Comparison of ENCODE assay signal across 13 cellular contexts in the genomic region with DNA sequence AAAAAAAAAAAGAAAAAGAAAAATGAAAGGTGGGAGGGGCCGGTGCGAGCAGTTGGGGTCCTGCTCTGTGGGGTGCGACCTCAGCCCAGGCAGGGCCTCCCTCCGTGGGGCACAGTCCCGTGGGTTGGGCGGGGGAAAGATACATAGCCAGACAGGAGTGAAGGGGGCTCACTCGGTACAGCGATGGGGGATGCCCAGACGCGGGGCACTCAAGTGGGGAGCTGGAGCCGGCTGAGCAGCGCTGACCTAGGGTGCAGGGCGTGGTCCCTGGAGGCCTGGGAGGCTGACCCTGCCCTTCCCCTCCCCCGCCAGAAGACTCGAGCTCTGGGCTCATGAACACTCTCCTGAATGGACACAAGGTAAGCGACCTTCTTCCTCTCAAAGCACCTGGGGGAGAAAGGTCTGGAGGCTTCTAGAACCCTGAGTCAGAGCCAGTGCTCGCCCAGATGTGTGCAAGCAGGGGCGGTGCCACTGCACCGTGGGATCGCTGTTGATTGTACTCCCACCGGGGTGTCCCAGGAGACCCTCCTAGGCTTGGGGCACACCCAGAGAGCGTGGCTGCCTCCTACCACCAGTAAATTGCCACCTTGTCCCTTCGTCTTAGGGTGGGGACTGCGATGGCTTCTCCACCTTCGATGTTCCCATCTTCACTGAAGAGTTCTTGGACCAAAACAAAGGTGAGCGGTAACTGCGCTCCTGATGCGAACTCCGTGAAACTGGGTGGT. TPM values are rescaled to one million over a fixed set of nuclear protein-coding genes. Genes with fewer than 3 reads are reported as not detected.
DNase-seq lines count a peak whose midpoint lies in the region; ATAC-seq and TF ChIP-seq lines count a peak whose summit lies in the region.
"Had no signal": no experiment of that assay in that cellular context is flagged by ENCODE, and none has a peak within 500 bp of the region (broad histone marks: within the 10 kb centered on the region; RNA-seq: fewer than 3 reads in every experiment).

No MANE protein-coding gene starts in this region.

- peaks cover 12% of the 10 kb centered on the region for H3K4me1 Mint-ChIP-seq in endothelial cell (ENCODE audit: unreplicated experiment)

- H3K36me3 Mint-ChIP-seq in endothelial cell (ENCODE audit: low read depth, unreplicated experiment) = peaks cover 12% of the 10 kb centered on the region

- no peak overlapping the region for H2AFZ ChIP-seq in SK-N-SH (ENCODE audit: low read depth)
- H2AFZ ChIP-seq: PC-9 had no signal

- H3K4me2 ChIP-seq in SK-N-SH = no peak overlapping the region
- H3K4me2 ChIP-seq: PC-9 had no signal

- DNase-seq in SK-N-SH (peak; percentile 14), endothelial cell (ENCODE audit: low spot score) (no peak), upper lobe of left lung (no peak), 8988T (no peak)
- DNase-seq: activated T-cell treated with anti-CD3 and anti-CD28 coated beads for 4 hours, PC-9 had no signal

- POLR2A ChIA-PET in SK-N-SH (lab: Yijun Ruan, JAX) = no interaction called here

- no peaks in the 10 kb centered on the region for H3K27me3 ChIP-seq in SK-N-SH (ENCODE audit: insufficient read depth)
- no peaks in the 10 kb centered on the region for H3K27me3 ChIP-seq in muscle layer of duodenum (ENCODE audit: low read depth, low read length)
- H3K27me3 ChIP-seq in upper lobe of left lung = no peaks in the 10 kb centered on the region

- no peak overlapping the region for H3K9ac ChIP-seq in SK-N-SH

- no peaks in the 10 kb centered on the region for H3K9me2 ChIP-seq in SK-N-SH

- peaks cover 9% of the 10 kb centered on the region for H3K79me2 ChIP-seq in SK-N-SH (ENCODE audit: insufficient read depth)

- H4K20me1 ChIP-seq in SK-N-SH (ENCODE audit: insufficient read depth) = peaks cover 4% of the 10 kb centered on the region; the same call in 1 of the 2 replicates

- H3K27ac ChIP-seq in SK-N-SH (ENCODE audit: low read depth in 2 of 2, low read length in 1 of 2) = no peak overlapping the region
- no peak overlapping the region for H3K27ac ChIP-seq in muscle layer of duodenum (ENCODE audit: low read length)
- peak overlapping the region in 1 of 4 donors; percentile 15 for H3K27ac ChIP-seq in upper lobe of left lung
- H3K27ac ChIP-seq: PC-9 had no signal

- no peak for TF ChIP-seq POLR2A in upper lobe of left lung (IDR thresholded peaks at IDR 0.05)

- no peak for TF ChIP-seq RAD21 in SK-N-SH (IDR thresholded peaks at IDR 0.05; ENCODE audit: low read length)

- ATAC-seq in SK-N-SH treated with all-trans-retinoic acid at 6 μM for 48 hours = no peak
- no peak for ATAC-seq in upper lobe of left lung (ENCODE audit: low FRiP score in 2 of 2)
- no peak for ATAC-seq in HG03432 (IDR thresholded peaks at IDR 0.05; ENCODE audit: unreplicated experiment)
- no peak for ATAC-seq in GM18511 (IDR thresholded peaks at IDR 0.05; ENCODE audit: unreplicated experiment)
- ATAC-seq: naive thymus-derived CD4-positive, alpha-beta T cell had no signal

- WGBS in SK-N-SH (ENCODE audit: low lambda C conversion rate) = 95% methylated on average over 25 of the region's 29 CpGs
- 92 to 94% methylated on average over 27 to 29 of the region's 29 CpGs for WGBS in upper lobe of left lung, 2 donors

- no peaks in the 10 kb centered on the region for H3K9me3 ChIP-seq in SK-N-SH
- no peaks in the 10 kb centered on the region for H3K9me3 ChIP-seq in muscle layer of duodenum (ENCODE audit: control insufficient read depth in 1 of 2, low read length in 2 of 2)
- no peaks in the 10 kb centered on the region for H3K9me3 ChIP-seq in upper lobe of left lung

- peaks cover 31% of the 10 kb centered on the region for H3K27me3 Mint-ChIP-seq in endothelial cell (ENCODE audit: unreplicated experiment)
- H3K27me3 Mint-ChIP-seq: naive thymus-derived CD4-positive, alpha-beta T cell had no signal

- H3K4me1 ChIP-seq in SK-N-SH (ENCODE audit: control insufficient read depth in 1 of 2, insufficient read depth in 2 of 2, low read depth in 1 of 2, low read length in 1 of 2) = peaks cover 5 to 7% of the 10 kb centered on the region in 2 experiments; a peak in 2 of 4 replicates
- H3K4me1 ChIP-seq in muscle layer of duodenum (ENCODE audit: control insufficient read depth in 1 of 2, insufficient read depth in 2 of 2, low read length in 2 of 2) = peaks cover 0 to 32% of the 10 kb centered on the region in 2 donors
- peaks cover 15 to 33% (median 25%) of the 10 kb centered on the region in 4 donors for H3K4me1 ChIP-seq in upper lobe of left lung

- peaks cover 31% of the 10 kb centered on the region for H3F3A ChIP-seq in SK-N-SH (replicated peaks; ENCODE audit: insufficient read depth)

- TF ChIP-seq EP300 in SK-N-SH (IDR thresholded peaks at IDR 0.05; ENCODE audit: borderline replicate concordance in 1 of 2, low read depth in 1 of 2, low read length in 1 of 2) (no peak), upper lobe of left lung (IDR thresholded peaks at IDR 0.05) (no peak)

- no peak for TF ChIP-seq CTCF in SK-N-SH (IDR thresholded peaks at IDR 0.05)
- no peak for TF ChIP-seq CTCF in endothelial cell (IDR thresholded peaks at IDR 0.05; ENCODE audit: unreplicated experiment)
- no peak for TF ChIP-seq CTCF in upper lobe of left lung (IDR thresholded peaks at IDR 0.05)

- no peak overlapping the region for H3K4me3 ChIP-seq in SK-N-SH (ENCODE audit: low read depth in 2 of 2, low read length in 1 of 2)
- peak overlapping the region; percentile 46 to 66 for H3K4me3 ChIP-seq in muscle layer of duodenum (ENCODE audit: low read depth in 1 of 2, low read length in 2 of 2)
- H3K4me3 ChIP-seq in upper lobe of left lung = peak overlapping the region in 3 of 4 donors; percentile 7 to 40 (median 28)
- H3K4me3 ChIP-seq: PC-9 had no signal

- CTCF ChIA-PET in SK-N-SH (lab: Yijun Ruan, JAX) = interaction anchor here (0.5 to 5.8 kb wide), 4 partner anchors 10 to 827 kb away, joined by 3 to 38 read pairs (median 4); partner anchors contain the start of gene GIPC3

- H3K36me3 ChIP-seq in SK-N-SH (replicated peaks in 1 of 2; ENCODE audit: control insufficient read depth in 1 of 2, insufficient read depth in 2 of 2, low read length in 1 of 2) (peaks cover 6 to 13% of the 10 kb centered on the region in 2 experiments), muscle layer of duodenum (ENCODE audit: control insufficient read depth in 1 of 2, insufficient read depth in 2 of 2, low read length in 2 of 2) (no peaks in the 10 kb centered on the region), upper lobe of left lung (peaks cover 0 to 13% (median 0%) of the 10 kb centered on the region in 4 donors)

- no peak overlapping the region for H3K27ac Mint-ChIP-seq in endothelial cell (ENCODE audit: unreplicated experiment)

- H3K4me3 Mint-ChIP-seq in endothelial cell (ENCODE audit: unreplicated experiment) = peak overlapping the region; percentile 31

- no peaks in the 10 kb centered on the region for H3K9me3 Mint-ChIP-seq in endothelial cell (ENCODE audit: unreplicated experiment)
- H3K9me3 Mint-ChIP-seq: naive thymus-derived CD4-positive, alpha-beta T cell had no signal

TF ChIP-seq in SK-N-SH, 30 proteins besides CTCF, POLR2A, EP300 and RAD21 (continues in another document):
- TF ChIP-seq FOXJ3 (CRISPR knock-in tag; IDR thresholded peaks at IDR 0.05) = no peak

TF ChIP-seq in SK-N-SH treated with all-trans-retinoic acid at 6 μM for 48 hours, 23 proteins besides CTCF, POLR2A, EP300 and RAD21 (continues in another document):
- TF ChIP-seq CREB5 (CRISPR knock-in tag; IDR thresholded peaks at IDR 0.05; ENCODE audit: low read depth) = no peak

RNA-seq across cellular contexts. Expression of gene HMG20B, which starts 3.4 kb away (rescaled TPM):
- 88.2 and 92.0 TPM in 2 replicates for polyA plus RNA-seq in SK-N-SH (2012; rRNA removed)
- 70.6 and 79.6 TPM in 2 replicates for polyA plus RNA-seq in SK-N-SH (2012; cell fraction: cytosol; rRNA removed)
- 217 and 375 TPM in 2 replicates for polyA plus RNA-seq in SK-N-SH (2012; cell fraction: nucleus; rRNA removed)
- total RNA-seq in endothelial cell (ENCODE audit: unreplicated experiment) (77.2 TPM), upper lobe of left lung (100 to 1,000 TPM in 2 of 6 donors, 10 to 100 TPM in 4; 79.5 to 183 (median 85.9) TPM)

RNA-seq across cellular contexts. Expression of gene GIPC3, which starts 9.2 kb away (rescaled TPM):
- polyA plus RNA-seq in SK-N-SH (2012; rRNA removed) = 0.20 and 0.26 TPM in 2 replicates
- 0.10 and 0.14 TPM in 2 replicates for polyA plus RNA-seq in SK-N-SH (2012; cell fraction: cytosol; rRNA removed)
- polyA plus RNA-seq in SK-N-SH (2012; cell fraction: nucleus; rRNA removed) = 0.54 and 0.60 TPM in 2 replicates
- total RNA-seq in endothelial cell (ENCODE audit: unreplicated experiment) (11.0 TPM), upper lobe of left lung (1 to 10 TPM in 5 of 6 donors, under 1 TPM in 1; 0.91 to 5.2 (median 1.4) TPM)
- total RNA-seq: A172, bronchial epithelial cell, PC-9 had no signal

RNA-seq across cellular contexts. Expression of gene MFSD12, which starts 18.7 kb away (rescaled TPM):
- 45.9 and 53.3 TPM in 2 replicates for polyA plus RNA-seq in SK-N-SH (2012; rRNA removed)
- polyA plus RNA-seq in SK-N-SH (2012; cell fraction: cytosol; rRNA removed) = 23.5 and 33.7 TPM in 2 replicates
- 152 and 202 TPM in 2 replicates for polyA plus RNA-seq in SK-N-SH (2012; cell fraction: nucleus; rRNA removed)
- total RNA-seq in endothelial cell (ENCODE audit: unreplicated experiment) = 54.5 TPM
- 100 to 1,000 TPM in 2 of 6 donors, 10 to 100 TPM in 4; 44.2 to 178 (median 96.0) TPM for total RNA-seq in upper lobe of left lung

RNA-seq across cellular contexts. Expression of gene TBXA2R, which starts 30.6 kb away (rescaled TPM):
- 0.78 and 0.92 TPM in 2 replicates for polyA plus RNA-seq in SK-N-SH (2012; rRNA removed)
- 0.55 and 1.1 TPM in 2 replicates for polyA plus RNA-seq in SK-N-SH (2012; cell fraction: cytosol; rRNA removed)
- 0.91 and 1.2 TPM in 2 replicates for polyA plus RNA-seq in SK-N-SH (2012; cell fraction: nucleus; rRNA removed)
- total RNA-seq in endothelial cell (ENCODE audit: unreplicated experiment) = 7.3 TPM
- 1 to 10 TPM in 5 of 6 donors, under 1 TPM in 1; 0.49 to 7.0 (median 2.6) TPM for total RNA-seq in upper lobe of left lung
- total RNA-seq: bronchial epithelial cell, PC-9 had no signal

RNA-seq across cellular contexts. Expression of gene TEKTIP1, which starts 37.1 kb away (rescaled TPM):
- 0.12 TPM in 1 of 2 replicates, not detected in the other for polyA plus RNA-seq in SK-N-SH (2012; rRNA removed)
- polyA plus RNA-seq in SK-N-SH (2012; cell fraction: cytosol; rRNA removed) = not detected in 2 replicates
- polyA plus RNA-seq in SK-N-SH (2012; cell fraction: nucleus; rRNA removed) = 0.14 and 0.34 TPM in 2 replicates
- total RNA-seq in endothelial cell (ENCODE audit: unreplicated experiment) (1.4 TPM), upper lobe of left lung (1 to 10 TPM in 3 of 6 donors, not detected in 3; 1.6 to 7.3 (median 6.2) TPM)
- total RNA-seq: A172, bronchial epithelial cell had no signal
- polyA plus RNA-seq: naive thymus-derived CD4-positive, alpha-beta T cell had no signal

Comparison
In these comparisons a context has a peak if more than half of its experiments do, and no peak if none do; other contexts are left out.
1. H3K4me3 ChIP-seq: peak in muscle layer of duodenum (2 of 2) and upper lobe of left lung (3 of 4); none in SK-N-SH (0 of 2).